Comparison of ENCODE assay signal across 13 cellular contexts in genomic region chr7:37265876-37266275, GRCh38.
"Had no signal": no experiment of that assay in that cellular context is flagged by ENCODE, and none has a peak within 500 bp of the region (broad histone marks: within the 10 kb centered on the region; RNA-seq: fewer than 3 reads in every experiment).

No MANE protein-coding gene starts in this region.

- H3K36me3 ChIP-seq: esophagus muscularis mucosa, transverse colon had no signal

- FAIRE-seq: islet of Langerhans had no signal

- H3K9me3 ChIP-seq: esophagus muscularis mucosa, transverse colon had no signal

- H3K27me3 ChIP-seq: esophagus muscularis mucosa, transverse colon had no signal

- ATAC-seq: activated CD4-positive, CD25-positive, alpha-beta regulatory T cell treated with anti-CD3 and anti-CD28 coated beads, Interleukin-2, amount 50 U/mL, for 24 hours had no signal

- H3K4me1 ChIP-seq: transverse colon had no signal

- H3K27ac ChIP-seq: esophagus muscularis mucosa, transverse colon had no signal

- H3K27me3 Mint-ChIP-seq: stimulated activated naive B cell treated with anti-CD40 and anti-IgM and Interleukin-4, amounts not matched to agents 10 μg/mL and 1 μg/mL and 100 μg/mL, for 72 hours had no signal

- H3K4me3 ChIP-seq: esophagus muscularis mucosa, lung, transverse colon had no signal

- DNase-seq: activated CD4-positive, alpha-beta T cell treated with anti-CD3 and anti-CD28 coated beads, Interleukin-2, amount 50 U/mL, for 48 hours; activated effector memory CD4-positive, alpha-beta T cell treated with anti-CD3 and anti-CD28 coated beads, Interleukin-2, amount 50 U/mL, for 16 hours; midbrain; retina; stimulated activated CD4-positive, alpha-beta T cell treated with anti-CD3 and anti-CD28 coated beads, Interleukin-12 subunit alpha, Interleukin-12 subunit beta, amount 100 ng/mL, for 4 hours; stimulated activated CD4-positive, alpha-beta T cell treated with anti-CD3 and anti-CD28 coated beads, Interleukin-2, amount 100 ng/mL, for 24 hours; stimulated activated naive B cell treated with anti-CD40 and anti-IgM and Interleukin-4, amounts not matched to agents 10 μg/mL and 1 μg/mL and 100 μg/mL, for 72 hours; T-helper 9 cell; transverse colon had no signal

- H3K9me3 Mint-ChIP-seq: stimulated activated naive B cell treated with anti-CD40 and anti-IgM and Interleukin-4, amounts not matched to agents 10 μg/mL and 1 μg/mL and 100 μg/mL, for 72 hours had no signal
